In genomic region chr12:3077572-3078081, GRCh38 we compare ENCODE assay signal across 8 cellular contexts. TPM values are rescaled to one million over a fixed set of nuclear protein-coding genes. Genes with fewer than 3 reads are reported as not detected.
A peak's percentile ranks its signal among the peaks of the same experiment; 100 is the strongest.
DNase-seq lines count a peak whose midpoint lies in the region; ATAC-seq and TF ChIP-seq lines count a peak whose summit lies in the region.

No MANE protein-coding gene starts in this region.

- no peaks in the 10 kb centered on the region for H4K20me1 ChIP-seq in OCI-LY3 (ENCODE audit: insufficient read depth, low read length)

- no peak for TF ChIP-seq CTCF in OCI-LY3 (IDR thresholded peaks at IDR 0.05; ENCODE audit: low read depth, low read length)
- no peak for TF ChIP-seq CTCF in colonic mucosa (IDR thresholded peaks at IDR 0.05)
- TF ChIP-seq CTCF in upper lobe of right lung (IDR thresholded peaks at IDR 0.05): no peak

- H2AFZ ChIP-seq in OCI-LY3 (ENCODE audit: low read depth, low read length): no peak overlapping the region

- H3K4me2 ChIP-seq in OCI-LY3 (ENCODE audit: low read length): peak overlapping the region; percentile 68

- H3K27ac ChIP-seq in OCI-LY3 (ENCODE audit: low read length) (no peak overlapping the region), colonic mucosa (peak overlapping the region; percentile 52), mesodermal cell (ENCODE audit: low read depth, low read length, severe bottlenecking) (no peak overlapping the region), upper lobe of right lung (peak overlapping the region; percentile 81)

- H3K9me3 ChIP-seq in OCI-LY3 (ENCODE audit: insufficient read depth, low read length) (no peaks in the 10 kb centered on the region), colonic mucosa (no peaks in the 10 kb centered on the region), mesodermal cell (ENCODE audit: control insufficient read depth, low read length) (no peaks in the 10 kb centered on the region), upper lobe of right lung (no peaks in the 10 kb centered on the region)

- H3K9ac ChIP-seq in OCI-LY3 (ENCODE audit: low read length): peak overlapping the region; percentile 40; the same call in 1 of the 2 replicates
- peak overlapping the region; percentile 58 to 73 for H3K9ac ChIP-seq in colonic mucosa (ENCODE audit: low read depth in 2 of 2, low read length in 2 of 2)

- H3K79me2 ChIP-seq in OCI-LY3 (ENCODE audit: low read length): no peaks in the 10 kb centered on the region

- 0 out of 2 replicates have a peak, but pooled peaks cover 2% of the 10 kb centered on the region for H3K4me1 ChIP-seq in OCI-LY3 (ENCODE audit: low read length)
- H3K4me1 ChIP-seq in colonic mucosa: no peaks in the 10 kb centered on the region
- peaks cover 3% of the 10 kb centered on the region for H3K4me1 ChIP-seq in mesodermal cell (ENCODE audit: control insufficient read depth, insufficient read depth, low read length, poor library complexity, severe bottlenecking)
- peaks cover 29% of the 10 kb centered on the region for H3K4me1 ChIP-seq in upper lobe of right lung

- whole genome bisulfite sequencing in mesodermal cell (ENCODE audit: insufficient coverage in 2 of 2), 2 experiments: 2 to 4% methylated on average over 22 to 29 of the region's 32 CpGs

- intact Hi-C loops in colonic mucosa (cut with DNase I) (no loop called here), upper lobe of right lung (cut with DNase I) (loop anchor here (10.0 kb wide), 2 partner anchors 47 to 197 kb away; no protein-coding TSS in a partner anchor)

- H3K36me3 ChIP-seq in OCI-LY3 (replicated peaks; ENCODE audit: low read depth, low read length) (no peaks in the 10 kb centered on the region), colonic mucosa (no peaks in the 10 kb centered on the region), mesodermal cell (ENCODE audit: control insufficient read depth, insufficient read depth, low read length) (peaks cover under 1% of the 10 kb centered on the region), upper lobe of right lung (no peaks in the 10 kb centered on the region)

- peaks cover 27% of the 10 kb centered on the region for H3K27me3 ChIP-seq in OCI-LY3 (ENCODE audit: low read depth, low read length)
- no peaks in the 10 kb centered on the region for H3K27me3 ChIP-seq in colonic mucosa
- H3K27me3 ChIP-seq in upper lobe of right lung: no peaks in the 10 kb centered on the region

- H3K4me3 ChIP-seq in GM08714 (ENCODE audit: low read length) (peak overlapping the region; percentile 58; the same call in 1 of the 2 replicates), OCI-LY3 (ENCODE audit: low read length) (peak overlapping the region; percentile 80), colonic mucosa (peak overlapping the region; percentile 67), mesodermal cell (ENCODE audit: extremely low read depth, insufficient read depth, low read length, poor library complexity, severe bottlenecking) (peak overlapping the region; percentile 64), upper lobe of right lung (peak overlapping the region; percentile 84)

- peak; percentile 1 for ATAC-seq in upper lobe of right lung
- no peak for ATAC-seq in GM19397 (IDR thresholded peaks at IDR 0.05; ENCODE audit: unreplicated experiment)

- peak; percentile 40 for DNase-seq in colonic mucosa
- peak; percentile 74 for DNase-seq in upper lobe of right lung
- DNase-seq in NCI-H1105 (lab: John Stamatoyannopoulos, UW): no peak
- DNase-seq in NCI-H2081 (lab: John Stamatoyannopoulos, UW): no peak

RNA-seq across cellular contexts. Expression of gene TSPAN9, which starts 0.4 kb away (rescaled TPM):
- total RNA-seq in colonic mucosa: 1 to 10 TPM; 4.7 to 9.9 TPM
- polyA plus RNA-seq in mesodermal cell (2013, experiment 1 of 2): 40.8 TPM
- polyA plus RNA-seq in mesodermal cell (2013, experiment 2 of 2): 33.7 TPM
- total RNA-seq in upper lobe of right lung: 81.2 TPM

Comparison
In these comparisons a context has a peak if more than half of its experiments do, and no peak if none do; other contexts are left out.
1. H3K27ac ChIP-seq: peak in colonic mucosa (single experiment) and upper lobe of right lung (single experiment); none in OCI-LY3 (single experiment) and mesodermal cell (single experiment).
2. DNase-seq: peak in colonic mucosa (single experiment) and upper lobe of right lung (single experiment); none in NCI-H1105 (single experiment) and NCI-H2081 (0 of 2).
3. Peak in every context shown above with its lines, with median percentiles within 50 percentile points of each other: H3K4me3 ChIP-seq.